1 cellular context compared by ENCODE assay signal in the genomic region with DNA sequence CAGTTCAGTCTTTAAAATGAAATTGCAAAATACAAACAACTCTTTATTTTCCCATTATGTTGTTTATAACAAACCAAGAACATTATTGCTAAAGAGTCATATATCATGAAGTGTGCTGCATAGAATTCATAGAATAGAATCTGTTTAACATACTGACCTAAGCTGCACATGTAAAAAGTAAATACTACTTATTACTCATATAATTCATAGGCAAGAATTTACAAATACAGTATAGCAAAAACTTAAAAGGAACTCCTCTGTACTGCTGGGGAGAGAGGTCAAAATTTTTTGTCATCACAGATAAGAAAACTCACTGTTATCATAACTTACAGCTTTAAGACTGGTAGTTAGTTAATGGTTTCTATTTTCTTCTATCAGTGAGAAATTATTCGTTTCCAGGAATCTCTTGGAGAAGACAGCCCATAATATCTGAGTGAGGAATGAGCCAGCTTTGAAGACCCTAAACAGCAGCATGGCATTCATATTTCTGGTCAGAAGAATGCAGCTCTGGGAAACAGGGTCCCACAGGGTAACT.
A peak's percentile ranks its signal among the peaks of the same experiment; 100 is the strongest.
TF ChIP-seq lines count a peak whose summit lies in the region.

No MANE protein-coding gene starts in this region.

TF ChIP-seq in K562, 482 proteins besides CTCF, POLR2A, EP300 and RAD21:
- TF ChIP-seq, protein P1, sequence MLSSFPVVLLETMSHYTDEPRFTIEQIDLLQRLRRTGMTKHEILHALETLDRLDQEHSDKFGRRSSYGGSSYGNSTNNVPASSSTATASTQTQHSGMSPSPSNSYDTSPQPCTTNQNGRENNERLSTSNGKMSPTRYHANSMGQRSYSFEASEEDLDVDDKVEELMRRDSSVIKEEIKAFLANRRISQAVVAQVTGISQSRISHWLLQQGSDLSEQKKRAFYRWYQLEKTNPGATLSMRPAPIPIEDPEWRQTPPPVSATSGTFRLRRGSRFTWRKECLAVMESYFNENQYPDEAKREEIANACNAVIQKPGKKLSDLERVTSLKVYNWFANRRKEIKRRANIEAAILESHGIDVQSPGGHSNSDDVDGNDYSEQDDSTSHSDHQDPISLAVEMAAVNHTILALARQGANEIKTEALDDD (IDR thresholded peaks at IDR 0.05) = peak; percentile 94
- TF ChIP-seq, protein P2, sequence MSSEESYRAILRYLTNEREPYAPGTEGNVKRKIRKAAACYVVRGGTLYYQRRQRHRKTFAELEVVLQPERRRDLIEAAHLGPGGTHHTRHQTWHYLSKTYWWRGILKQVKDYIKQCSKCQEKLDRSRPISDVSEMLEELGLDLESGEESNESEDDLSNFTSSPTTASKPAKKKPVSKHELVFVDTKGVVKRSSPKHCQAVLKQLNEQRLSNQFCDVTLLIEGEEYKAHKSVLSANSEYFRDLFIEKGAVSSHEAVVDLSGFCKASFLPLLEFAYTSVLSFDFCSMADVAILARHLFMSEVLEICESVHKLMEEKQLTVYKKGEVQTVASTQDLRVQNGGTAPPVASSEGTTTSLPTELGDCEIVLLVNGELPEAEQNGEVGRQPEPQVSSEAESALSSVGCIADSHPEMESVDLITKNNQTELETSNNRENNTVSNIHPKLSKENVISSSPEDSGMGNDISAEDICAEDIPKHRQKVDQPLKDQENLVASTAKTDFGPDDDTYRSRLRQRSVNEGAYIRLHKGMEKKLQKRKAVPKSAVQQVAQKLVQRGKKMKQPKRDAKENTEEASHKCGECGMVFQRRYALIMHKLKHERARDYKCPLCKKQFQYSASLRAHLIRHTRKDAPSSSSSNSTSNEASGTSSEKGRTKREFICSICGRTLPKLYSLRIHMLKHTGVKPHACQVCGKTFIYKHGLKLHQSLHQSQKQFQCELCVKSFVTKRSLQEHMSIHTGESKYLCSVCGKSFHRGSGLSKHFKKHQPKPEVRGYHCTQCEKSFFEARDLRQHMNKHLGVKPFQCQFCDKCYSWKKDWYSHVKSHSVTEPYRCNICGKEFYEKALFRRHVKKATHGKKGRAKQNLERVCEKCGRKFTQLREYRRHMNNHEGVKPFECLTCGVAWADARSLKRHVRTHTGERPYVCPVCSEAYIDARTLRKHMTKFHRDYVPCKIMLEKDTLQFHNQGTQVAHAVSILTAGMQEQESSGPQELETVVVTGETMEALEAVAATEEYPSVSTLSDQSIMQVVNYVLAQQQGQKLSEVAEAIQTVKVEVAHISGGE (CRISPR knock-in tag; IDR thresholded peaks at IDR 0.05) = 0 out of 6 replicates have a peak, but pooled peaks of 1 of the 3 experiments have one; percentile 22
- TF ChIP-seq NCOA1 (IDR thresholded peaks at IDR 0.05; ENCODE audit: low read depth) (no peak), TEAD4 (IDR thresholded peaks at IDR 0.05; ENCODE audit: low read length) (peak; percentile 76; the same call in 1 of the 2 replicates), TEAD4 (CRISPR knock-in tag; IDR thresholded peaks at IDR 0.05; ENCODE audit: borderline replicate concordance) (no peak), TCF3 (CRISPR knock-in tag; IDR thresholded peaks at IDR 0.05) (peak; percentile 68), CBFA2T2 (conservative IDR thresholded peaks at IDR 0.05) (peak; percentile 64), NCOR1 (IDR thresholded peaks at IDR 0.05) (peak; percentile 69), DACH1 (IDR thresholded peaks at IDR 0.05; ENCODE audit: partially characterized antibody) (peak; percentile 40), MEIS2 (IDR thresholded peaks at IDR 0.05; ENCODE audit: partially characterized antibody) (peak; percentile 54), MAFG (tag; conservative IDR thresholded peaks at IDR 0.05) (no peak), TAL1 (IDR thresholded peaks at IDR 0.05) (peak; percentile 54), MTA2 (IDR thresholded peaks at IDR 0.05; ENCODE audit: low read depth) (peak; percentile 48), LARP7 (IDR thresholded peaks at IDR 0.05) (no peak), SRSF1 (IDR thresholded peaks at IDR 0.05; ENCODE audit: low read depth, low read length) (no peak), CBFA2T3 (IDR thresholded peaks at IDR 0.05) (peak; percentile 78), DPF2 (IDR thresholded peaks at IDR 0.05) (peak; percentile 73; the same call in 1 of the 2 replicates), SMARCA4 (IDR thresholded peaks at IDR 0.05) (peak; percentile 79), ARID1B (IDR thresholded peaks at IDR 0.05) (peak; percentile 86), STAT5A (IDR thresholded peaks at IDR 0.05; ENCODE audit: borderline replicate concordance, low read length) (peak; percentile 68), HSF4 (CRISPR knock-in tag; IDR thresholded peaks at IDR 0.05; ENCODE audit: borderline replicate concordance) (no peak), FOXA3 (CRISPR knock-in tag; conservative IDR thresholded peaks at IDR 0.05 in 1 of 2, IDR thresholded peaks at IDR 0.05 in 1 of 2) (no peak)
- TF ChIP-seq, protein P3, sequence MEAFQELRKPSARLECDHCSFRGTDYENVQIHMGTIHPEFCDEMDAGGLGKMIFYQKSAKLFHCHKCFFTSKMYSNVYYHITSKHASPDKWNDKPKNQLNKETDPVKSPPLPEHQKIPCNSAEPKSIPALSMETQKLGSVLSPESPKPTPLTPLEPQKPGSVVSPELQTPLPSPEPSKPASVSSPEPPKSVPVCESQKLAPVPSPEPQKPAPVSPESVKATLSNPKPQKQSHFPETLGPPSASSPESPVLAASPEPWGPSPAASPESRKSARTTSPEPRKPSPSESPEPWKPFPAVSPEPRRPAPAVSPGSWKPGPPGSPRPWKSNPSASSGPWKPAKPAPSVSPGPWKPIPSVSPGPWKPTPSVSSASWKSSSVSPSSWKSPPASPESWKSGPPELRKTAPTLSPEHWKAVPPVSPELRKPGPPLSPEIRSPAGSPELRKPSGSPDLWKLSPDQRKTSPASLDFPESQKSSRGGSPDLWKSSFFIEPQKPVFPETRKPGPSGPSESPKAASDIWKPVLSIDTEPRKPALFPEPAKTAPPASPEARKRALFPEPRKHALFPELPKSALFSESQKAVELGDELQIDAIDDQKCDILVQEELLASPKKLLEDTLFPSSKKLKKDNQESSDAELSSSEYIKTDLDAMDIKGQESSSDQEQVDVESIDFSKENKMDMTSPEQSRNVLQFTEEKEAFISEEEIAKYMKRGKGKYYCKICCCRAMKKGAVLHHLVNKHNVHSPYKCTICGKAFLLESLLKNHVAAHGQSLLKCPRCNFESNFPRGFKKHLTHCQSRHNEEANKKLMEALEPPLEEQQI (IDR thresholded peaks at IDR 0.05) = peak; percentile 40; the same call in 1 of the 2 replicates
- TF ChIP-seq, protein P4, sequence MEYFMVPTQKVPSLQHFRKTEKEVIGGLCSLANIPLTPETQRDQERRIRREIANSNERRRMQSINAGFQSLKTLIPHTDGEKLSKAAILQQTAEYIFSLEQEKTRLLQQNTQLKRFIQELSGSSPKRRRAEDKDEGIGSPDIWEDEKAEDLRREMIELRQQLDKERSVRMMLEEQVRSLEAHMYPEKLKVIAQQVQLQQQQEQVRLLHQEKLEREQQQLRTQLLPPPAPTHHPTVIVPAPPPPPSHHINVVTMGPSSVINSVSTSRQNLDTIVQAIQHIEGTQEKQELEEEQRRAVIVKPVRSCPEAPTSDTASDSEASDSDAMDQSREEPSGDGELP (CRISPR knock-in tag; IDR thresholded peaks at IDR 0.05; ENCODE audit: borderline replicate concordance) = no peak
- TF ChIP-seq, protein P5, sequence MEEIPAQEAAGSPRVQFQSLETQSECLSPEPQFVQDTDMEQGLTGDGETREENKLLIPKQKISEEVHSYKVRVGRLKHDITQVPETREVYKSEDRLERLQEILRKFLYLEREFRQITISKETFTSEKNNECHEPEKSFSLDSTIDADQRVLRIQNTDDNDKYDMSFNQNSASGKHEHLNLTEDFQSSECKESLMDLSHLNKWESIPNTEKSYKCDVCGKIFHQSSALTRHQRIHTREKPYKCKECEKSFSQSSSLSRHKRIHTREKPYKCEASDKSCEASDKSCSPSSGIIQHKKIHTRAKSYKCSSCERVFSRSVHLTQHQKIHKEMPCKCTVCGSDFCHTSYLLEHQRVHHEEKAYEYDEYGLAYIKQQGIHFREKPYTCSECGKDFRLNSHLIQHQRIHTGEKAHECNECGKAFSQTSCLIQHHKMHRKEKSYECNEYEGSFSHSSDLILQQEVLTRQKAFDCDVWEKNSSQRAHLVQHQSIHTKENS (CRISPR knock-in tag; IDR thresholded peaks at IDR 0.05) = no peak
